24 cellular contexts compared by ENCODE assay signal in the genomic region with DNA sequence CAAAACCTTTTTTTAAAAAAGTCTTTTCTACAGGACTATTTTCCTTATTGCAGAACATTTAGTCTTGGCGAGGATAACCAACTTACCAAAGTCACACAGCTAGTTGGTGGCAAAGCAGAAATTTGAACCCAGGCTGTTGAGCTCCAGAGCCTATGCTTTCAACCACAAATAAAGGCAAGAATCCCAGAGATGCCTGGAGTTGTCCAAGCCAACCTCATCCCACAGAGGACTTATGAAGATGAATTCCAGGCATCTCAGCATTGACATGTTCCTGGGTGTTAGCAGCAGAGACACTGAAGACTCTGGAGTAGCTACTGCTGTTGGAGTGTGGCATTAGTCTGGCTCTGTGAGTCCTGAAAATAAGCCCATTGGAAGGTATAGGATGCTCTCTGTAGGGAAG.
"Had no signal": no experiment of that assay in that cellular context is flagged by ENCODE, and none has a peak within 500 bp of the region (broad histone marks: within the 10 kb centered on the region; RNA-seq: fewer than 3 reads in every experiment).

No MANE protein-coding gene starts in this region.

- H3K4me3 ChIP-seq: heart right ventricle, hepatocyte, left ventricle myocardium inferior, lung, ovary, right atrium auricular region, right lobe of liver, skin epidermis, spleen, testis, thyroid gland, transverse colon, upper lobe of right lung had no signal

- H3K36me3 ChIP-seq: left ventricle myocardium inferior, ovary, right atrium auricular region, right lobe of liver, spleen, thyroid gland, transverse colon, upper lobe of right lung had no signal

- H3K27me3 ChIP-seq: heart right ventricle, hepatocyte, ovary, right atrium auricular region, right lobe of liver, spleen, testis, thyroid gland, transverse colon, upper lobe of right lung had no signal

- H3K4me2 ChIP-seq: hepatocyte had no signal

- H3K79me2 ChIP-seq: hepatocyte had no signal

- H3K36me3 Mint-ChIP-seq: mesothelial cell of epicardium; natural killer cell treated with Interleukin-12 subunit alpha and Interleukin-12 subunit beta and Interleukin-15 and Interleukin-18, amount 100 ng/mL, for 72 hours; stimulated activated memory B cell treated with anti-CD40 and anti-IgM and Interleukin-4, amounts not matched to agents 10 μg/mL and 1 μg/mL and 100 μg/mL, for 72 hours had no signal

- H3K4me3 Mint-ChIP-seq: mesothelial cell of epicardium; naive thymus-derived CD4-positive, alpha-beta T cell; natural killer cell treated with Interleukin-12 subunit alpha and Interleukin-12 subunit beta and Interleukin-15 and Interleukin-18, amount 100 ng/mL, for 72 hours; stimulated activated memory B cell treated with anti-CD40 and anti-IgM and Interleukin-4, amounts not matched to agents 10 μg/mL and 1 μg/mL and 100 μg/mL, for 72 hours; stimulated activated naive CD8-positive, alpha-beta T cell treated with anti-CD3 and anti-CD28 coated beads, Interleukin-15, amount 100 ng/mL, for 72 hours had no signal

- H3K9me3 Mint-ChIP-seq: natural killer cell treated with Interleukin-12 subunit alpha and Interleukin-12 subunit beta and Interleukin-15 and Interleukin-18, amount 100 ng/mL, for 72 hours; stimulated activated naive CD8-positive, alpha-beta T cell treated with anti-CD3 and anti-CD28 coated beads, Interleukin-15, amount 100 ng/mL, for 72 hours had no signal

- H3K27ac Mint-ChIP-seq: mesothelial cell of epicardium; naive thymus-derived CD4-positive, alpha-beta T cell; progenitor cell of endocrine pancreas; stimulated activated memory B cell treated with anti-CD40 and anti-IgM and Interleukin-4, amounts not matched to agents 10 μg/mL and 1 μg/mL and 100 μg/mL, for 72 hours; stimulated activated naive CD8-positive, alpha-beta T cell treated with anti-CD3 and anti-CD28 coated beads, Interleukin-15, amount 100 ng/mL, for 72 hours had no signal

- H2AFZ ChIP-seq: hepatocyte had no signal

- DNase-seq: heart right ventricle; islet precursor cell; left ventricle myocardium inferior; mesendoderm; naive thymus-derived CD4-positive, alpha-beta T cell; ovary; right lobe of liver; spleen; stimulated activated CD4-positive, alpha-beta T cell treated with anti-CD3 and anti-CD28 coated beads, Interleukin-4, amount 100 ng/mL, for 4 hours; stimulated activated CD8-positive, alpha-beta memory T cell treated with anti-CD3 and anti-CD28 coated beads, Interleukin-4, amount 100 ng/mL, for 48 hours; stimulated activated naive CD4-positive, alpha-beta T cell treated with Interleukin-2 at 50 U/mL for 16 hours; stimulated activated naive CD8-positive, alpha-beta T cell treated with anti-CD3 and anti-CD28 coated beads, Interleukin-15, amount 100 ng/mL, for 72 hours; testis; thyroid gland; transverse colon; upper lobe of right lung had no signal

- ATAC-seq: heart right ventricle; naive thymus-derived CD4-positive, alpha-beta T cell; natural killer cell treated with Interleukin-12 subunit alpha and Interleukin-12 subunit beta and Interleukin-15 and Interleukin-18, amount 100 ng/mL, for 72 hours; right lobe of liver; stimulated activated memory B cell treated with anti-CD40 and anti-IgM and Interleukin-4, amounts not matched to agents 10 μg/mL and 1 μg/mL and 100 μg/mL, for 72 hours; stimulated activated naive CD8-positive, alpha-beta T cell treated with anti-CD3 and anti-CD28 coated beads, Interleukin-15, amount 100 ng/mL, for 72 hours; upper lobe of right lung had no signal

- H3K27me3 Mint-ChIP-seq: natural killer cell treated with Interleukin-12 subunit alpha and Interleukin-12 subunit beta and Interleukin-15 and Interleukin-18, amount 100 ng/mL, for 72 hours; progenitor cell of endocrine pancreas; stimulated activated memory B cell treated with anti-CD40 and anti-IgM and Interleukin-4, amounts not matched to agents 10 μg/mL and 1 μg/mL and 100 μg/mL, for 72 hours; stimulated activated naive CD8-positive, alpha-beta T cell treated with anti-CD3 and anti-CD28 coated beads, Interleukin-15, amount 100 ng/mL, for 72 hours had no signal

- H3K9me3 ChIP-seq: heart right ventricle, left ventricle myocardium inferior, ovary, right atrium auricular region, right lobe of liver, spleen, testis, thyroid gland, transverse colon, upper lobe of right lung had no signal

- H3K27ac ChIP-seq: heart right ventricle, hepatocyte, left ventricle myocardium inferior, ovary, right atrium auricular region, right lobe of liver, skin epidermis, spleen, testis, thyroid gland, transverse colon, upper lobe of right lung had no signal

- H3K4me1 ChIP-seq: right atrium auricular region, right lobe of liver, testis, transverse colon had no signal
